In genomic region chr19:47111081-47111589, GRCh38 we compare ENCODE assay signal across 8 cellular contexts. TPM values are rescaled to one million over a fixed set of nuclear protein-coding genes. Genes with fewer than 3 reads are reported as not detected.
A peak's percentile ranks its signal among the peaks of the same experiment; 100 is the strongest.
DNase-seq lines count a peak whose midpoint lies in the region; ATAC-seq and TF ChIP-seq lines count a peak whose summit lies in the region.

No MANE protein-coding gene starts in this region.

- H3K4me3 ChIP-seq in OCI-LY1 (ENCODE audit: low read depth, low read length, poor library complexity, severe bottlenecking) (peak overlapping the region; percentile 94), skeletal muscle satellite cell (ENCODE audit: low read length) (peak overlapping the region; percentile 76)

- H3K79me2 ChIP-seq in OCI-LY1 (ENCODE audit: insufficient read depth, low read length) = peaks cover 42% of the 10 kb centered on the region

- H4K20me1 ChIP-seq in OCI-LY1 (ENCODE audit: insufficient read depth, low read length) = no peaks in the 10 kb centered on the region

- intact Hi-C loops in left ventricle myocardium superior (cut with micrococcal nuclease) = no loop called here

- H3K9me3 ChIP-seq in OCI-LY1 (ENCODE audit: low read length) (no peaks in the 10 kb centered on the region), skeletal muscle satellite cell (replicated peaks; ENCODE audit: low read length) (no peaks in the 10 kb centered on the region)

- no peaks in the 10 kb centered on the region for H3K9me2 ChIP-seq in OCI-LY1 (ENCODE audit: low read depth, low read length)

- no peak for ATAC-seq in left ventricle myocardium superior
- no peak for ATAC-seq in HG02642 (IDR thresholded peaks at IDR 0.05; ENCODE audit: poor library complexity, unreplicated experiment)
- ATAC-seq in GM18873 (IDR thresholded peaks at IDR 0.05; ENCODE audit: low FRiP score, unreplicated experiment) = no peak

- peaks cover 50% of the 10 kb centered on the region for H3K4me1 ChIP-seq in OCI-LY1 (ENCODE audit: insufficient read depth, low read length, severe bottlenecking)
- H3K4me1 ChIP-seq in skeletal muscle satellite cell (ENCODE audit: control insufficient read depth, insufficient read depth, low read length) = peaks cover 42% of the 10 kb centered on the region

- peaks cover 34% of the 10 kb centered on the region for H3K36me3 ChIP-seq in OCI-LY1 (ENCODE audit: insufficient read depth, low read length)
- H3K36me3 ChIP-seq in skeletal muscle satellite cell (ENCODE audit: insufficient read depth, low read length) = peaks cover 11% of the 10 kb centered on the region

- peak overlapping the region; percentile 99 for H3K9ac ChIP-seq in OCI-LY1 (ENCODE audit: low read length)
- H3K9ac ChIP-seq in skeletal muscle satellite cell (ENCODE audit: low read depth, low read length) = peak overlapping the region; percentile 98

- H3K4me2 ChIP-seq in OCI-LY1 (ENCODE audit: low read length) = peak overlapping the region; percentile 86
- H3K4me2 ChIP-seq in skeletal muscle satellite cell (ENCODE audit: low read length) = peak overlapping the region; percentile 94

- H3K27me3 ChIP-seq in OCI-LY1 (ENCODE audit: insufficient read depth, low read length) (no peaks in the 10 kb centered on the region), skeletal muscle satellite cell (ENCODE audit: control insufficient read depth, insufficient read depth, low read length) (no peaks in the 10 kb centered on the region)

- no peaks in the 10 kb centered on the region for H3F3A ChIP-seq in OCI-LY1 (ENCODE audit: insufficient read depth, low read length)

- H3K27ac ChIP-seq in OCI-LY1 (ENCODE audit: low read depth, low read length, poor library complexity, severe bottlenecking) = peak overlapping the region; percentile 93

- DNase-seq in ELR (ENCODE audit: low read depth) (peak; percentile 47), left ventricle myocardium superior (peak; percentile 49), NCI-H510A treated with DMSO at 0.1 percent for 48 hours (lab: John Stamatoyannopoulos, UW) (no peak)
- peak; percentile 50 for DNase-seq in activated naive CD4-positive, alpha-beta T cell treated with anti-CD3 and anti-CD28 coated beads, Interleukin-2, amount 50 U/mL, for 16 hours

- no peak overlapping the region for H2AFZ ChIP-seq in OCI-LY1 (ENCODE audit: low read length)

- TF ChIP-seq CTCF in OCI-LY1 (IDR thresholded peaks at IDR 0.05; ENCODE audit: low read length) = no peak

RNA-seq across cellular contexts. Expression of gene ZC3H4, which starts 2.4 kb away (rescaled TPM):
- 22.1 TPM for total RNA-seq in left ventricle myocardium superior
- total RNA-seq in skeletal muscle satellite cell (2012; rRNA removed) = 14.2 and 15.3 TPM in 2 replicates

RNA-seq across cellular contexts. Expression of gene SAE1, which starts 19.5 kb away (rescaled TPM):
- total RNA-seq in left ventricle myocardium superior = 41.9 TPM
- 115 and 118 TPM in 2 replicates for total RNA-seq in skeletal muscle satellite cell (2012; rRNA removed)
